Comparison of ENCODE assay signal across 15 cellular contexts in the genomic region with DNA sequence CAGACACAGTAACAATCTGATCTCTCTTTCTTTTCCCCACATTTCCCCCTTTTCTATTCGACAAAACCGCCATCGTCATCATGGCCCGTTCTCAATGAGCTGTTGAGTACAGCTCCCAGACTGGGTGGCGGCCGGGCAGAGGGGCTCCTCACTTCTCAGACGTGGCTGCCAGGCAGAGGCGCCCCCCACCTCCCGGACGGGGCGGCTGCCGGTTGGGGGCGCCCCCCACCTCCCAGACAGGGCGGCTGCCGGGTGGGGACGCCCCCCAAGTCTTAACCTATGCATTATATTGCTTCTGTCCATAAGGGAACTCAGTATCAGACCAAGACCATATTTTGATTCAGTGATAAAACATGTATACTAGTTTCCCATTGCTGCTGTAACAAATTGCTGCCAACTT. TPM values are rescaled to one million over a fixed set of nuclear protein-coding genes. Genes with fewer than 3 reads are reported as not detected.
"Had no signal": no experiment of that assay in that cellular context is flagged by ENCODE, and none has a peak within 500 bp of the region (broad histone marks: within the 10 kb centered on the region; RNA-seq: fewer than 3 reads in every experiment).

No MANE protein-coding gene starts in this region.

RNA-seq across cellular contexts. Expression of a gene that starts 5.8 kb away (rescaled TPM):
- total RNA-seq: activated B cell treated with CpG ODN at 0.5 μM for 24 hours; activated CD4-positive, alpha-beta memory T cell treated with anti-CD3 and anti-CD28 coated beads for 36 hours; activated CD4-positive, alpha-beta memory T cell treated with anti-CD3 and anti-CD28 coated beads, Interleukin-2, amount 10 ng/mL, durations not matched to agents 7 days and 5 days; activated CD4-positive, alpha-beta T cell treated with anti-CD3 and anti-CD28 coated beads for 36 hours; activated CD4-positive, alpha-beta T cell treated with anti-CD3 and anti-CD28 coated beads, Interleukin-2, amount 10 ng/mL, durations not matched to agents 24 days and 14 days; activated CD4-positive, alpha-beta T cell treated with anti-CD3 and anti-CD28 coated beads, Interleukin-2, amount 10 ng/mL, durations not matched to agents 7 days and 5 days; activated CD8-positive, alpha-beta memory T cell treated with anti-CD3 and anti-CD28 coated beads for 36 hours; activated CD8-positive, alpha-beta memory T cell treated with anti-CD3 and anti-CD28 coated beads, Interleukin-2, amount 10 ng/mL, durations not matched to agents 7 days and 5 days; activated CD8-positive, alpha-beta T cell treated with anti-CD3 and anti-CD28 coated beads for 36 hours; activated CD8-positive, alpha-beta T cell treated with anti-CD3 and anti-CD28 coated beads, Interleukin-2, amount 10 ng/mL, durations not matched to agents 7 days and 5 days; T-cell; T-helper 1 cell treated with Interleukin-12 subunit alpha and Interleukin-12 subunit beta and Interleukin-4 antibody, amounts not matched to agents 30 ng/mL and 1 ng/mL, for 36 hours; T-helper 17 cell; T-helper 2 cell treated with Interferon-gamma antibody and Interleukin-4, amounts not matched to agents 100 ng/mL and 5 ng/mL, for 36 hours; WTC11 had no signal
